1 cellular context compared by ENCODE assay signal in the genomic region with DNA sequence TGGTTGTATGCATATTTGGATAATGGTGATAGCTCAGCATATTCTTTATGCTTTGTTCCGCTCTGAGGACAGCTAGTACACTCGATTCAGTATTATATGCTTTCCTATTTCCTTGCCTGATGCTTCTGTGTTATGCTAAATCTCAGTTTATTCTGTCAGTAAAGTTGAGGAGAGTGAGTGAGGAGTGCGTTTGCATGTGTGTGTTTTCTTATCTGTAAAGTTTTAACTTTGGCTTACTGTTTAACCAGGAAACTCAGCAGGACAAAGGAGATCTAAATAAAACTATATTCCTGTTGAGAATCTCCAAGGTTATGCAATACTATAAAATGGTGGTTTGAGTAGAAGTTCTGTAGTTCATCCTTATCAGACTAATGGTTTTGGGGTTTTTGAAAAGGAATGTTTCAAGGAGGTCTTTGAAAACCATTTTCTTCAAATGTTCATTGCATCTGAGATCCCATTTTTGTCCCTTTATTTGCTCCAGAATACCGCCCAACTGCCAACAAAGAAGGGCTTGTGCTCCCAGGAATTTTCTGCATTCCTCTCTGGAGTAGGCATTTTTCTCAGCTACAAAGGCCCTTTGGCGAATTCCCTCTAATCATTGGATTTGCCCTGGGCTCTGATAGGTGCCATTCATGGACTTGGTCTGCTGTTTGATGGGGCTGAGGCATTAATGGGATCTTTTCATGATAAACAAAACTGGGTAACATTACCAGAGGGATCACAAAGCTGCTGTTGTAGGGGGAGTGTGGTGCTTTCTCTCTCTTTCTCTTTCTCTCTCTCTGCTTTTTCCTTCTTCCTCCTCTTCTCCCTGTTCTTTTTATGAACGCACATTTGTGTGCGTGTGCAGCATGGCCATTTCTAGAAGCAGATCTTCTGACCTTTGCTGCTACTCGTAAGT.
TF ChIP-seq lines count a peak whose summit lies in the region.

No MANE protein-coding gene starts in this region.

TF ChIP-seq in HepG2, 621 proteins besides CTCF, POLR2A, EP300 and RAD21 (continued from another document and continues in another):
- TF ChIP-seq, protein P1, sequence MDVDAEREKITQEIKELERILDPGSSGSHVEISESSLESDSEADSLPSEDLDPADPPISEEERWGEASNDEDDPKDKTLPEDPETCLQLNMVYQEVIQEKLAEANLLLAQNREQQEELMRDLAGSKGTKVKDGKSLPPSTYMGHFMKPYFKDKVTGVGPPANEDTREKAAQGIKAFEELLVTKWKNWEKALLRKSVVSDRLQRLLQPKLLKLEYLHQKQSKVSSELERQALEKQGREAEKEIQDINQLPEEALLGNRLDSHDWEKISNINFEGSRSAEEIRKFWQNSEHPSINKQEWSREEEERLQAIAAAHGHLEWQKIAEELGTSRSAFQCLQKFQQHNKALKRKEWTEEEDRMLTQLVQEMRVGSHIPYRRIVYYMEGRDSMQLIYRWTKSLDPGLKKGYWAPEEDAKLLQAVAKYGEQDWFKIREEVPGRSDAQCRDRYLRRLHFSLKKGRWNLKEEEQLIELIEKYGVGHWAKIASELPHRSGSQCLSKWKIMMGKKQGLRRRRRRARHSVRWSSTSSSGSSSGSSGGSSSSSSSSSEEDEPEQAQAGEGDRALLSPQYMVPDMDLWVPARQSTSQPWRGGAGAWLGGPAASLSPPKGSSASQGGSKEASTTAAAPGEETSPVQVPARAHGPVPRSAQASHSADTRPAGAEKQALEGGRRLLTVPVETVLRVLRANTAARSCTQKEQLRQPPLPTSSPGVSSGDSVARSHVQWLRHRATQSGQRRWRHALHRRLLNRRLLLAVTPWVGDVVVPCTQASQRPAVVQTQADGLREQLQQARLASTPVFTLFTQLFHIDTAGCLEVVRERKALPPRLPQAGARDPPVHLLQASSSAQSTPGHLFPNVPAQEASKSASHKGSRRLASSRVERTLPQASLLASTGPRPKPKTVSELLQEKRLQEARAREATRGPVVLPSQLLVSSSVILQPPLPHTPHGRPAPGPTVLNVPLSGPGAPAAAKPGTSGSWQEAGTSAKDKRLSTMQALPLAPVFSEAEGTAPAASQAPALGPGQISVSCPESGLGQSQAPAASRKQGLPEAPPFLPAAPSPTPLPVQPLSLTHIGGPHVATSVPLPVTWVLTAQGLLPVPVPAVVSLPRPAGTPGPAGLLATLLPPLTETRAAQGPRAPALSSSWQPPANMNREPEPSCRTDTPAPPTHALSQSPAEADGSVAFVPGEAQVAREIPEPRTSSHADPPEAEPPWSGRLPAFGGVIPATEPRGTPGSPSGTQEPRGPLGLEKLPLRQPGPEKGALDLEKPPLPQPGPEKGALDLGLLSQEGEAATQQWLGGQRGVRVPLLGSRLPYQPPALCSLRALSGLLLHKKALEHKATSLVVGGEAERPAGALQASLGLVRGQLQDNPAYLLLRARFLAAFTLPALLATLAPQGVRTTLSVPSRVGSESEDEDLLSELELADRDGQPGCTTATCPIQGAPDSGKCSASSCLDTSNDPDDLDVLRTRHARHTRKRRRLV (CRISPR knock-in tag; IDR thresholded peaks at IDR 0.05) = 0 out of 2 replicates have a peak, but pooled peaks have one; percentile 10
- TF ChIP-seq, protein P2, sequence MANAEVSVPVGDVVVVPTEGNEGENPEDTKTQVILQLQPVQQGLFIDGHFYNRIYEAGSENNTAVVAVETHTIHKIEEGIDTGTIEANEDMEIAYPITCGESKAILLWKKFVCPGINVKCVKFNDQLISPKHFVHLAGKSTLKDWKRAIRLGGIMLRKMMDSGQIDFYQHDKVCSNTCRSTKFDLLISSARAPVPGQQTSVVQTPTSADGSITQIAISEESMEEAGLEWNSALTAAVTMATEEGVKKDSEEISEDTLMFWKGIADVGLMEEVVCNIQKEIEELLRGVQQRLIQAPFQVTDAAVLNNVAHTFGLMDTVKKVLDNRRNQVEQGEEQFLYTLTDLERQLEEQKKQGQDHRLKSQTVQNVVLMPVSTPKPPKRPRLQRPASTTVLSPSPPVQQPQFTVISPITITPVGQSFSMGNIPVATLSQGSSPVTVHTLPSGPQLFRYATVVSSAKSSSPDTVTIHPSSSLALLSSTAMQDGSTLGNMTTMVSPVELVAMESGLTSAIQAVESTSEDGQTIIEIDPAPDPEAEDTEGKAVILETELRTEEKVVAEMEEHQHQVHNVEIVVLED (CRISPR knock-in tag; IDR thresholded peaks at IDR 0.05; ENCODE audit: borderline replicate concordance) = no peak
- TF ChIP-seq TCF12 (IDR thresholded peaks at IDR 0.05) (no peak), TCF12 (CRISPR knock-in tag; IDR thresholded peaks at IDR 0.05) (no peak), PHF21A (CRISPR knock-in tag; IDR thresholded peaks at IDR 0.05) (peak; percentile 80), NFKB2 (CRISPR knock-in tag; IDR thresholded peaks at IDR 0.05; ENCODE audit: borderline replicate concordance) (no peak), HOXA9 (CRISPR knock-in tag; IDR thresholded peaks at IDR 0.05; ENCODE audit: borderline replicate concordance) (no peak), NKX3-1 (CRISPR knock-in tag; IDR thresholded peaks at IDR 0.05) (0 out of 2 replicates have a peak, but pooled peaks have one; percentile 71), MIER3 (CRISPR knock-in tag; IDR thresholded peaks at IDR 0.05; ENCODE audit: borderline replicate concordance) (peak; percentile 57; the same call in 1 of the 2 replicates), LCORL (IDR thresholded peaks at IDR 0.05) (peak; percentile 22; the same call in 1 of the 2 replicates), LCORL (CRISPR knock-in tag; IDR thresholded peaks at IDR 0.05) (peak; percentile 22; the same call in 1 of the 2 replicates), HNRNPUL1 (IDR thresholded peaks at IDR 0.05; ENCODE audit: low read depth, low read length) (peak; percentile 81), ZNF564 (CRISPR knock-in tag; IDR thresholded peaks at IDR 0.05) (0 out of 2 replicates have a peak, but pooled peaks have one; percentile 18), MEIS1 (CRISPR knock-in tag; IDR thresholded peaks at IDR 0.05; ENCODE audit: borderline replicate concordance) (0 out of 2 replicates have a peak, but pooled peaks have one; percentile 27), GABPA (IDR thresholded peaks at IDR 0.05; ENCODE audit: low read depth, low read length) (no peak), GABPA (CRISPR knock-in tag; IDR thresholded peaks at IDR 0.05; ENCODE audit: low read depth) (0 out of 2 replicates have a peak, but pooled peaks have one; percentile 17), RXRB (CRISPR knock-in tag; IDR thresholded peaks at IDR 0.05; ENCODE audit: borderline replicate concordance) (0 out of 2 replicates have a peak, but pooled peaks have one; percentile 11), NFYB (CRISPR knock-in tag; IDR thresholded peaks at IDR 0.05) (no peak), MAZ (IDR thresholded peaks at IDR 0.05; ENCODE audit: borderline replicate concordance, low read depth, low read length) (no peak), MAZ (CRISPR knock-in tag; IDR thresholded peaks at IDR 0.05; ENCODE audit: low read depth) (0 out of 2 replicates have a peak, but pooled peaks have one; percentile 37), RCOR2 (CRISPR knock-in tag; IDR thresholded peaks at IDR 0.05) (0 out of 2 replicates have a peak, but pooled peaks have one; percentile 25), CEBPB (IDR thresholded peaks at IDR 0.05; ENCODE audit: borderline replicate concordance, low read depth, low read length) (peak; percentile 82), NR2F6 (IDR thresholded peaks at IDR 0.05) (peak; percentile 25), NR2F6 (CRISPR knock-in tag; IDR thresholded peaks at IDR 0.05) (no peak; the same call in 1 of the 2 replicates), MAFK (conservative IDR thresholded peaks at IDR 0.05 in 1 of 2, IDR thresholded peaks at IDR 0.05 in 1 of 2; ENCODE audit: low read length in 2 of 2) (peak; percentile 35 to 45; a peak in 3 of 4 replicates), TP53 (CRISPR knock-in tag; conservative IDR thresholded peaks at IDR 0.05) (0 out of 2 replicates have a peak, but pooled peaks have one; percentile 40), GATA4 (IDR thresholded peaks at IDR 0.05; ENCODE audit: borderline replicate concordance, low read depth) (0 out of 2 replicates have a peak, but pooled peaks have one; percentile 4), ZMYM4 (CRISPR knock-in tag; IDR thresholded peaks at IDR 0.05) (peak; percentile 40; the same call in 1 of the 2 replicates), NCOR1 (IDR thresholded peaks at IDR 0.05; ENCODE audit: borderline replicate concordance, low read length) (peak; percentile 68; the same call in 1 of the 2 replicates), DNMT3B (CRISPR knock-in tag; conservative IDR thresholded peaks at IDR 0.05) (0 out of 2 replicates have a peak, but pooled peaks have one; percentile 7), THAP11 (CRISPR knock-in tag; IDR thresholded peaks at IDR 0.05) (peak; percentile 39; the same call in 1 of the 2 replicates), SOX5 (CRISPR knock-in tag; IDR thresholded peaks at IDR 0.05; ENCODE audit: borderline replicate concordance) (peak; percentile 76; the same call in 1 of the 2 replicates), REL (CRISPR knock-in tag; conservative IDR thresholded peaks at IDR 0.05) (no peak), SP1 (IDR thresholded peaks at IDR 0.05) (no peak), SP1 (CRISPR knock-in tag; IDR thresholded peaks at IDR 0.05) (no peak), RBM22 (optimal IDR thresholded peaks at IDR 0.05; ENCODE audit: low read length) (peak; percentile 90), ZNF720 (CRISPR knock-in tag; IDR thresholded peaks at IDR 0.05) (no peak)
- TF ChIP-seq, protein P3, sequence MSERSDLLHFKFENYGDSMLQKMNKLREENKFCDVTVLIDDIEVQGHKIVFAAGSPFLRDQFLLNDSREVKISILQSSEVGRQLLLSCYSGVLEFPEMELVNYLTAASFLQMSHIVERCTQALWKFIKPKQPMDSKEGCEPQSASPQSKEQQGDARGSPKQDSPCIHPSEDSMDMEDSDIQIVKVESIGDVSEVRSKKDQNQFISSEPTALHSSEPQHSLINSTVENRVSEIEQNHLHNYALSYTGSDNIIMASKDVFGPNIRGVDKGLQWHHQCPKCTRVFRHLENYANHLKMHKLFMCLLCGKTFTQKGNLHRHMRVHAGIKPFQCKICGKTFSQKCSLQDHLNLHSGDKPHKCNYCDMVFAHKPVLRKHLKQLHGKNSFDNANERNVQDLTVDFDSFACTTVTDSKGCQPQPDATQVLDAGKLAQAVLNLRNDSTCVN (CRISPR knock-in tag; IDR thresholded peaks at IDR 0.05; ENCODE audit: borderline replicate concordance) = peak; percentile 76; the same call in 1 of the 2 replicates
- TF ChIP-seq, protein P4, sequence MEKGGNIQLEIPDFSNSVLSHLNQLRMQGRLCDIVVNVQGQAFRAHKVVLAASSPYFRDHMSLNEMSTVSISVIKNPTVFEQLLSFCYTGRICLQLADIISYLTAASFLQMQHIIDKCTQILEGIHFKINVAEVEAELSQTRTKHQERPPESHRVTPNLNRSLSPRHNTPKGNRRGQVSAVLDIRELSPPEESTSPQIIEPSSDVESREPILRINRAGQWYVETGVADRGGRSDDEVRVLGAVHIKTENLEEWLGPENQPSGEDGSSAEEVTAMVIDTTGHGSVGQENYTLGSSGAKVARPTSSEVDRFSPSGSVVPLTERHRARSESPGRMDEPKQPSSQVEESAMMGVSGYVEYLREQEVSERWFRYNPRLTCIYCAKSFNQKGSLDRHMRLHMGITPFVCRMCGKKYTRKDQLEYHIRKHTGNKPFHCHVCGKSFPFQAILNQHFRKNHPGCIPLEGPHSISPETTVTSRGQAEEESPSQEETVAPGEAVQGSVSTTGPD (CRISPR knock-in tag; IDR thresholded peaks at IDR 0.05) = peak; percentile 45; the same call in 1 of the 2 replicates
- TF ChIP-seq, protein P5, sequence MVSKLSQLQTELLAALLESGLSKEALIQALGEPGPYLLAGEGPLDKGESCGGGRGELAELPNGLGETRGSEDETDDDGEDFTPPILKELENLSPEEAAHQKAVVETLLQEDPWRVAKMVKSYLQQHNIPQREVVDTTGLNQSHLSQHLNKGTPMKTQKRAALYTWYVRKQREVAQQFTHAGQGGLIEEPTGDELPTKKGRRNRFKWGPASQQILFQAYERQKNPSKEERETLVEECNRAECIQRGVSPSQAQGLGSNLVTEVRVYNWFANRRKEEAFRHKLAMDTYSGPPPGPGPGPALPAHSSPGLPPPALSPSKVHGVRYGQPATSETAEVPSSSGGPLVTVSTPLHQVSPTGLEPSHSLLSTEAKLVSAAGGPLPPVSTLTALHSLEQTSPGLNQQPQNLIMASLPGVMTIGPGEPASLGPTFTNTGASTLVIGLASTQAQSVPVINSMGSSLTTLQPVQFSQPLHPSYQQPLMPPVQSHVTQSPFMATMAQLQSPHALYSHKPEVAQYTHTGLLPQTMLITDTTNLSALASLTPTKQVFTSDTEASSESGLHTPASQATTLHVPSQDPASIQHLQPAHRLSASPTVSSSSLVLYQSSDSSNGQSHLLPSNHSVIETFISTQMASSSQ (IDR thresholded peaks at IDR 0.05; ENCODE audit: low read depth) = peak; percentile 93
- TF ChIP-seq, protein P5 (CRISPR knock-in tag; IDR thresholded peaks at IDR 0.05; ENCODE audit: borderline replicate concordance) = peak; percentile 95
- TF ChIP-seq, protein P6, sequence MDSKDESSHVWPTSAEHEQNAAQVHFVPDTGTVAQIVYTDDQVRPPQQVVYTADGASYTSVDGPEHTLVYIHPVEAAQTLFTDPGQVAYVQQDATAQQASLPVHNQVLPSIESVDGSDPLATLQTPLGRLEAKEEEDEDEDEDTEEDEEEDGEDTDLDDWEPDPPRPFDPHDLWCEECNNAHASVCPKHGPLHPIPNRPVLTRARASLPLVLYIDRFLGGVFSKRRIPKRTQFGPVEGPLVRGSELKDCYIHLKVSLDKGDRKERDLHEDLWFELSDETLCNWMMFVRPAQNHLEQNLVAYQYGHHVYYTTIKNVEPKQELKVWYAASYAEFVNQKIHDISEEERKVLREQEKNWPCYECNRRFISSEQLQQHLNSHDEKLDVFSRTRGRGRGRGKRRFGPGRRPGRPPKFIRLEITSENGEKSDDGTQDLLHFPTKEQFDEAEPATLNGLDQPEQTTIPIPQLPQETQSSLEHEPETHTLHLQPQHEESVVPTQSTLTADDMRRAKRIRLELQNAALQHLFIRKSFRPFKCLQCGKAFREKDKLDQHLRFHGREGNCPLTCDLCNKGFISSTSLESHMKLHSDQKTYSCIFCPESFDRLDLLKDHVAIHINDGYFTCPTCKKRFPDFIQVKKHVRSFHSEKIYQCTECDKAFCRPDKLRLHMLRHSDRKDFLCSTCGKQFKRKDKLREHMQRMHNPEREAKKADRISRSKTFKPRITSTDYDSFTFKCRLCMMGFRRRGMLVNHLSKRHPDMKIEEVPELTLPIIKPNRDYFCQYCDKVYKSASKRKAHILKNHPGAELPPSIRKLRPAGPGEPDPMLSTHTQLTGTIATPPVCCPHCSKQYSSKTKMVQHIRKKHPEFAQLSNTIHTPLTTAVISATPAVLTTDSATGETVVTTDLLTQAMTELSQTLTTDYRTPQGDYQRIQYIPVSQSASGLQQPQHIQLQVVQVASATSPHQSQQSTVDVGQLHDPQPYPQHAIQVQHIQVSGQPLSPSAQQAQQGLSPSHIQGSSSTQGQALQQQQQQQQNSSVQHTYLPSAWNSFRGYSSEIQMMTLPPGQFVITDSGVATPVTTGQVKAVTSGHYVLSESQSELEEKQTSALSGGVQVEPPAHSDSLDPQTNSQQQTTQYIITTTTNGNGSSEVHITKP (CRISPR knock-in tag; IDR thresholded peaks at IDR 0.05; ENCODE audit: low read depth) = peak; percentile 42; the same call in 1 of the 2 replicates
